ENCODE assay signal across 13 cellular contexts in genomic region chr22:44734801-44735517, GRCh38. TPM values are rescaled to one million over a fixed set of nuclear protein-coding genes. Genes with fewer than 3 reads are reported as not detected.
"Had no signal": no experiment of that assay in that cellular context is flagged by ENCODE, and none has a peak within 500 bp of the region (broad histone marks: within the 10 kb centered on the region; RNA-seq: fewer than 3 reads in every experiment).

No MANE protein-coding gene starts in this region.

- H3K4me3 ChIP-seq: esophagus squamous epithelium, gastroesophageal sphincter, hepatocyte, ovary, tibial artery, upper lobe of left lung, vagina had no signal

- H3K4me2 ChIP-seq: hepatocyte had no signal

- H3K36me3 Mint-ChIP-seq: naive B cell had no signal

- H3K9me3 Mint-ChIP-seq: naive B cell; nephron progenitor cell; stimulated activated effector memory CD8-positive, alpha-beta T cell treated with anti-CD3 and anti-CD28 coated beads, Interleukin-12 subunit alpha, Interleukin-12 subunit beta, amount 100 ng/mL, for 72 hours had no signal

- H3K27me3 ChIP-seq: hepatocyte, ovary, upper lobe of left lung, vagina had no signal

- H3K27ac Mint-ChIP-seq: nephron progenitor cell; stimulated activated naive CD8-positive, alpha-beta T cell treated with anti-CD3 and anti-CD28 coated beads, Interleukin-15, Interleukin-2, amounts not matched to agents 100 ng/mL and 50 ng/mL, for 24 hours had no signal

- H3K36me3 ChIP-seq: gastroesophageal sphincter, ovary, tibial artery, upper lobe of left lung, vagina had no signal

- DNase-seq: esophagus squamous epithelium had no signal

- H3K9me3 ChIP-seq: esophagus squamous epithelium, gastroesophageal sphincter, ovary, tibial artery, upper lobe of left lung, vagina had no signal

- H3K79me2 ChIP-seq: hepatocyte had no signal

- H3K4me3 Mint-ChIP-seq: nephron progenitor cell; stimulated activated effector memory CD8-positive, alpha-beta T cell treated with anti-CD3 and anti-CD28 coated beads, Interleukin-12 subunit alpha, Interleukin-12 subunit beta, amount 100 ng/mL, for 72 hours; stimulated activated naive CD8-positive, alpha-beta T cell treated with anti-CD3 and anti-CD28 coated beads, Interleukin-15, Interleukin-2, amounts not matched to agents 100 ng/mL and 50 ng/mL, for 24 hours had no signal

- H2AFZ ChIP-seq: hepatocyte had no signal

- H3K27ac ChIP-seq: esophagus squamous epithelium, gastroesophageal sphincter, hepatocyte, ovary, tibial artery, upper lobe of left lung, vagina had no signal

- H3K27me3 Mint-ChIP-seq: stimulated activated naive CD8-positive, alpha-beta T cell treated with anti-CD3 and anti-CD28 coated beads, Interleukin-15, Interleukin-2, amounts not matched to agents 100 ng/mL and 50 ng/mL, for 24 hours had no signal

RNA-seq across cellular contexts. Expression of gene ARHGAP8, which starts 17.4 kb away (rescaled TPM):
- total RNA-seq: dermis blood vessel endothelial cell, lung microvascular endothelial cell had no signal
